Comparison of ENCODE assay signal across 9 cellular contexts in the genomic region with DNA sequence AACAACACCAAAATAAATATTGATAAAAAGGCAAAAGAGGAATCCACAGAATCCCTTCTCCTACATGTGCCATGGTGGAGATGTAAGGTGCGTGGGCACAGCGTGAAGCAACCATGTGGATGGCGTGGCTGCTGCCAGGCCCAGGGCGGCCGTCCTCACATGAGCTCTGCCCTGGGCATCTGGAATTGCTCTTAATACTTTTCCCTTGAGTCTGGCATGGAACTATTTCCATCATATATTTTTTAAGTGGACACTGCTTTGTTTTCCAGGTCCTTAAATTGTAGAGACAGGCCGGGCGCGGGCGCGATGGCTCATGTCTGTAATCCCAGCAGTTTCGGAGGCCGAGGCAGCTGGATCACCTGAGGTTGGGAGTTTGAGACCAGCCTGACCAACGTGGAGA.
"Had no signal": no experiment of that assay in that cellular context is flagged by ENCODE, and none has a peak within 500 bp of the region (broad histone marks: within the 10 kb centered on the region; RNA-seq: fewer than 3 reads in every experiment).

No MANE protein-coding gene starts in this region.

- H3K4me3 Mint-ChIP-seq: GM23338, HFFc6 had no signal

- H3K4me3 ChIP-seq: GM23338, HAP-1 had no signal

- H3K27ac Mint-ChIP-seq: GM23338, HFFc6, IgD-negative memory B cell had no signal

- H3K36me3 Mint-ChIP-seq: IgD-negative memory B cell had no signal

- H3K27ac ChIP-seq: HL-60 had no signal

- H3K4me1 ChIP-seq: HAP-1 had no signal

- H2AFZ ChIP-seq: GM23338 had no signal

- H3K4me2 ChIP-seq: GM23338 had no signal

- H3K36me3 ChIP-seq: HAP-1 had no signal

- H3K9me3 ChIP-seq: HAP-1 had no signal

- H3K27me3 Mint-ChIP-seq: IgD-negative memory B cell had no signal

- ATAC-seq: GM23338, HCT116, HepG2 had no signal

- H3K4me1 Mint-ChIP-seq: GM23338, IgD-negative memory B cell had no signal

- DNase-seq: H7, HFFc6, KBM-7 had no signal
